Comparison of ENCODE assay signal across 8 cellular contexts in genomic region chr7:78143661-78144060, GRCh38.
"Had no signal": no experiment of that assay in that cellular context is flagged by ENCODE, and none has a peak within 500 bp of the region (broad histone marks: within the 10 kb centered on the region; RNA-seq: fewer than 3 reads in every experiment).

No MANE protein-coding gene starts in this region.

- DNase-seq: H9, HCEC 1CT, IMR-90 had no signal

- H3K4me3 ChIP-seq: GM23338, K562 had no signal

- FAIRE-seq: H1, H54, HTR-8/SVneo, K562 had no signal
